ENCODE assay signal across 23 cellular contexts in genomic region chr1:165668184-165668583, GRCh38.
"Had no signal": no experiment of that assay in that cellular context is flagged by ENCODE, and none has a peak within 500 bp of the region (broad histone marks: within the 10 kb centered on the region; RNA-seq: fewer than 3 reads in every experiment).

No MANE protein-coding gene starts in this region.

- ATAC-seq: HepG2 had no signal

- DNase-seq: IMR-90, Karpas-422, KG1, MG63, NCI-H1092, NCI-H1105 treated with DMSO at 0.1 percent for 48 hours, NCI-H1417 treated with DMSO at 0.1 percent for 48 hours, NCI-H146, NCI-H1694 treated with DMSO at 0.1 percent for 48 hours, NCI-H1930, NCI-H2081, NCI-H2107, NCI-H226, NCI-H446, NCI-H510A, NCI-H524 treated with DMSO at 0.1 percent for 48 hours, NCI-H69, NCI-H774, Right ventricle myocardium superior, RPMI8226, SIG-M5, SK-N-SH had no signal
